ENCODE assay signal across 9 cellular contexts in the genomic region with DNA sequence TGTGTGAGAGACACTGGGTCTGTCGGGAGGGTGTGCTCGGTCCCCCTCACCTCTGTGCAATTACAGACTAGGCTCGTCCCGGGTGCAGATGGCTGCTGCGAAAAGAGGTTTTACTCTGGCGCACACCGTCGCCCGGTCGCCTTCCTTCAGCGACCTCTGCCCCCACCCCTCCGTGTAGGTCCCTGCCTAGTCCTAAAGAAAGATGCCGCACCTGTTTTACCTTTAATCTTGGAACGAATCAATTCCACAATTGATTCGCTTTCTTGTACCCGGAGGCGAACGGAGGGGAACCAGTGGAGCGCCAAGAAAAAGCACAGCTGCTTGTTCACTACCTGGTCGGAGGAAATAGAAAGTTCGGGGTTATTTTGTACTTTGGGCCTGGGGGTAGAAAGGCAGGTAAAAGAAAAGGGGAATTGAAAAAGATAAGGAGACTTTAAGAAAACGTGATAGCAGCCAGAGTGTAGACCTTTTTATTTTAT. TPM values are rescaled to one million over a fixed set of nuclear protein-coding genes. Genes with fewer than 3 reads are reported as not detected.
DNase-seq lines count a peak whose midpoint lies in the region; ATAC-seq and TF ChIP-seq lines count a peak whose summit lies in the region.
"Had no signal": no experiment of that assay in that cellular context is flagged by ENCODE, and none has a peak within 500 bp of the region (broad histone marks: within the 10 kb centered on the region; RNA-seq: fewer than 3 reads in every experiment).

No MANE protein-coding gene starts in this region.

- TF ChIP-seq CTCF in SK-N-SH (IDR thresholded peaks at IDR 0.05), result no peak
- TF ChIP-seq CTCF in foreskin keratinocyte (conservative IDR thresholded peaks at IDR 0.05), result no peak

- H3K9ac ChIP-seq in SK-N-SH, result no peak overlapping the region
- H3K9ac ChIP-seq: BLaER1 treated with 17β-estradiol and CSF1 and Interleukin-3, amounts not matched to agents 10 nM and 100 nM had no signal

- CTCF ChIA-PET in SK-N-SH (lab: Yijun Ruan, JAX), result no interaction called here

- 6% methylated on average over 18 of the region's 22 CpGs for WGBS in SK-N-SH (ENCODE audit: low lambda C conversion rate)

- H3K9me3 Mint-ChIP-seq in stimulated activated effector memory CD8-positive, alpha-beta T cell treated with anti-CD3 and anti-CD28 coated beads, Interleukin-12 subunit alpha, Interleukin-12 subunit beta, amount 100 ng/mL, for 72 hours, result no peaks in the 10 kb centered on the region

- H3K4me2 ChIP-seq in SK-N-SH, result peak overlapping the region; percentile 72
- H3K4me2 ChIP-seq: BLaER1 treated with 17β-estradiol and CSF1 and Interleukin-3, amounts not matched to agents 10 nM and 100 nM had no signal

- POLR2A ChIA-PET in SK-N-SH (lab: Yijun Ruan, JAX), result no interaction called here

- H3K36me3 Mint-ChIP-seq in stimulated activated effector memory CD8-positive, alpha-beta T cell treated with anti-CD3 and anti-CD28 coated beads, Interleukin-12 subunit alpha, Interleukin-12 subunit beta, amount 100 ng/mL, for 72 hours, result no peaks in the 10 kb centered on the region

- no peaks in the 10 kb centered on the region for H3K9me3 ChIP-seq in SK-N-SH

- no peak for ATAC-seq in SK-N-SH treated with all-trans-retinoic acid at 6 μM for 48 hours
- peak; percentile 1 for ATAC-seq in HG03520 (IDR thresholded peaks at IDR 0.05; ENCODE audit: unreplicated experiment)
- no peak for ATAC-seq in foreskin keratinocyte
- no peak for ATAC-seq in stimulated activated effector memory CD8-positive, alpha-beta T cell treated with anti-CD3 and anti-CD28 coated beads, Interleukin-12 subunit alpha, Interleukin-12 subunit beta, amount 100 ng/mL, for 72 hours

- H3K27me3 ChIP-seq in SK-N-SH (ENCODE audit: insufficient read depth) (peaks cover 60% of the 10 kb centered on the region), foreskin keratinocyte (peaks cover 65% of the 10 kb centered on the region)
- H3K27me3 ChIP-seq: BLaER1 treated with 17β-estradiol and CSF1 and Interleukin-3, amounts not matched to agents 10 nM and 100 nM had no signal

- peak overlapping the region; percentile 32 to 39; a peak in 3 of 4 replicates for H3K4me3 ChIP-seq in SK-N-SH (ENCODE audit: low read depth in 2 of 2, low read length in 1 of 2)
- H3K4me3 ChIP-seq: BLaER1 treated with 17β-estradiol and CSF1 and Interleukin-3, amounts not matched to agents 10 nM and 100 nM had no signal

- H3K9me2 ChIP-seq in SK-N-SH, result no peaks in the 10 kb centered on the region

- peak overlapping the region; percentile 12 for H3K4me3 Mint-ChIP-seq in stimulated activated effector memory CD8-positive, alpha-beta T cell treated with anti-CD3 and anti-CD28 coated beads, Interleukin-12 subunit alpha, Interleukin-12 subunit beta, amount 100 ng/mL, for 72 hours

- TF ChIP-seq EP300 in SK-N-SH (IDR thresholded peaks at IDR 0.05; ENCODE audit: borderline replicate concordance in 1 of 2, low read depth in 1 of 2, low read length in 1 of 2), result no peak

- DNase-seq in SK-N-SH (no peak), foreskin keratinocyte (no peak), NCI-H1048 (lab: John Stamatoyannopoulos, UW) (no peak), midbrain (lab: John Stamatoyannopoulos, UW) (no peak)
- no peak for DNase-seq in stimulated activated effector memory CD8-positive, alpha-beta T cell treated with anti-CD3 and anti-CD28 coated beads, Interleukin-12 subunit alpha, Interleukin-12 subunit beta, amount 100 ng/mL, for 72 hours (ENCODE audit: low spot score in 2 of 2)
- no peak for DNase-seq in stimulated activated naive CD4-positive, alpha-beta T cell (lab: John Stamatoyannopoulos, UW)

- no peaks in the 10 kb centered on the region for H3K4me1 Mint-ChIP-seq in stimulated activated effector memory CD8-positive, alpha-beta T cell treated with anti-CD3 and anti-CD28 coated beads, Interleukin-12 subunit alpha, Interleukin-12 subunit beta, amount 100 ng/mL, for 72 hours

- no peak overlapping the region for H3K27ac ChIP-seq in SK-N-SH (ENCODE audit: low read depth in 2 of 2, low read length in 1 of 2)
- H3K27ac ChIP-seq in foreskin keratinocyte, result peak overlapping the region; percentile 45
- H3K27ac ChIP-seq: BLaER1 treated with 17β-estradiol and CSF1 and Interleukin-3, amounts not matched to agents 10 nM and 100 nM had no signal

- no peak overlapping the region for H3K27ac Mint-ChIP-seq in stimulated activated effector memory CD8-positive, alpha-beta T cell treated with anti-CD3 and anti-CD28 coated beads, Interleukin-12 subunit alpha, Interleukin-12 subunit beta, amount 100 ng/mL, for 72 hours

- H2AFZ ChIP-seq in SK-N-SH (ENCODE audit: low read depth), result 0 out of 2 replicates have a peak overlapping the region, but pooled peaks have one; percentile 26

- H3K79me2 ChIP-seq in SK-N-SH (ENCODE audit: insufficient read depth), result no peaks in the 10 kb centered on the region

- H3K4me1 ChIP-seq in SK-N-SH (ENCODE audit: control insufficient read depth in 1 of 2, insufficient read depth in 2 of 2, low read depth in 1 of 2, low read length in 1 of 2), result peaks cover 0 to 17% of the 10 kb centered on the region in 2 experiments; a peak in 1 of 4 replicates
- no peaks in the 10 kb centered on the region for H3K4me1 ChIP-seq in foreskin keratinocyte
- H3K4me1 ChIP-seq: BLaER1 treated with 17β-estradiol and CSF1 and Interleukin-3, amounts not matched to agents 10 nM and 100 nM had no signal

- no peaks in the 10 kb centered on the region for H3F3A ChIP-seq in SK-N-SH (replicated peaks; ENCODE audit: insufficient read depth)

- H3K36me3 ChIP-seq in SK-N-SH (replicated peaks in 1 of 2; ENCODE audit: control insufficient read depth in 1 of 2, insufficient read depth in 2 of 2, low read length in 1 of 2), result no peaks in the 10 kb centered on the region
- H3K36me3 ChIP-seq: BLaER1 treated with 17β-estradiol and CSF1 and Interleukin-3, amounts not matched to agents 10 nM and 100 nM had no signal

- H4K20me1 ChIP-seq in SK-N-SH (ENCODE audit: insufficient read depth), result no peaks in the 10 kb centered on the region
- H4K20me1 ChIP-seq: BLaER1 treated with 17β-estradiol and CSF1 and Interleukin-3, amounts not matched to agents 10 nM and 100 nM had no signal

- no peak for TF ChIP-seq RAD21 in SK-N-SH (IDR thresholded peaks at IDR 0.05; ENCODE audit: low read length)

TF ChIP-seq in SK-N-SH, 30 proteins besides CTCF, POLR2A, EP300 and RAD21 (continues in another document):
- TF ChIP-seq YY1 (IDR thresholded peaks at IDR 0.05; ENCODE audit: low read depth) (no peak), FOXM1 (IDR thresholded peaks at IDR 0.05; ENCODE audit: low read depth) (no peak), USF1 (IDR thresholded peaks at IDR 0.05; ENCODE audit: borderline replicate concordance, low read depth) (no peak), NFIC (IDR thresholded peaks at IDR 0.05; ENCODE audit: borderline replicate concordance) (no peak)

TF ChIP-seq in SK-N-SH treated with all-trans-retinoic acid at 6 μM for 48 hours, 23 proteins besides CTCF, POLR2A, EP300 and RAD21 (continues in another document):
- TF ChIP-seq TOX (CRISPR knock-in tag; IDR thresholded peaks at IDR 0.05; ENCODE audit: borderline replicate concordance) (no peak), CSRNP3 (CRISPR knock-in tag; IDR thresholded peaks at IDR 0.05) (no peak), TCF4 (CRISPR knock-in tag; IDR thresholded peaks at IDR 0.05; ENCODE audit: borderline replicate concordance) (no peak), CSDC2 (CRISPR knock-in tag; IDR thresholded peaks at IDR 0.05) (no peak), ZC3H10 (CRISPR knock-in tag; IDR thresholded peaks at IDR 0.05) (no peak), RARB (CRISPR knock-in tag; IDR thresholded peaks at IDR 0.05) (no peak), ZNF8 (CRISPR knock-in tag; IDR thresholded peaks at IDR 0.05) (no peak), ESRRG (CRISPR knock-in tag; IDR thresholded peaks at IDR 0.05) (no peak), PPARA (CRISPR knock-in tag; IDR thresholded peaks at IDR 0.05; ENCODE audit: borderline replicate concordance) (no peak)
- TF ChIP-seq, protein P1, sequence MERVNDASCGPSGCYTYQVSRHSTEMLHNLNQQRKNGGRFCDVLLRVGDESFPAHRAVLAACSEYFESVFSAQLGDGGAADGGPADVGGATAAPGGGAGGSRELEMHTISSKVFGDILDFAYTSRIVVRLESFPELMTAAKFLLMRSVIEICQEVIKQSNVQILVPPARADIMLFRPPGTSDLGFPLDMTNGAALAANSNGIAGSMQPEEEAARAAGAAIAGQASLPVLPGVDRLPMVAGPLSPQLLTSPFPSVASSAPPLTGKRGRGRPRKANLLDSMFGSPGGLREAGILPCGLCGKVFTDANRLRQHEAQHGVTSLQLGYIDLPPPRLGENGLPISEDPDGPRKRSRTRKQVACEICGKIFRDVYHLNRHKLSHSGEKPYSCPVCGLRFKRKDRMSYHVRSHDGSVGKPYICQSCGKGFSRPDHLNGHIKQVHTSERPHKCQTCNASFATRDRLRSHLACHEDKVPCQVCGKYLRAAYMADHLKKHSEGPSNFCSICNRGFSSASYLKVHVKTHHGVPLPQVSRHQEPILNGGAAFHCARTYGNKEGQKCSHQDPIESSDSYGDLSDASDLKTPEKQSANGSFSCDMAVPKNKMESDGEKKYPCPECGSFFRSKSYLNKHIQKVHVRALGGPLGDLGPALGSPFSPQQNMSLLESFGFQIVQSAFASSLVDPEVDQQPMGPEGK (CRISPR knock-in tag; IDR thresholded peaks at IDR 0.05; ENCODE audit: borderline replicate concordance), result no peak

RNA-seq across cellular contexts. Expression of gene NPNT, which starts 1.2 kb away (rescaled TPM):
- polyA plus RNA-seq in SK-N-SH (2012; rRNA removed), result not detected in 2 replicates
- polyA plus RNA-seq in SK-N-SH (2012; cell fraction: cytosol; rRNA removed), result under 0.01 TPM in 1 of 2 replicates, not detected in the other
- polyA plus RNA-seq in SK-N-SH (2012; cell fraction: nucleus; rRNA removed), result 0.05 TPM in 1 of 2 replicates, not detected in the other
- total RNA-seq in foreskin keratinocyte, result 0.51 and 1.4 TPM in 2 replicates
- 0.48 and 0.70 TPM in 2 replicates for polyA plus RNA-seq in foreskin keratinocyte
